ENCODE assay signal across 8 cellular contexts in the genomic region with DNA sequence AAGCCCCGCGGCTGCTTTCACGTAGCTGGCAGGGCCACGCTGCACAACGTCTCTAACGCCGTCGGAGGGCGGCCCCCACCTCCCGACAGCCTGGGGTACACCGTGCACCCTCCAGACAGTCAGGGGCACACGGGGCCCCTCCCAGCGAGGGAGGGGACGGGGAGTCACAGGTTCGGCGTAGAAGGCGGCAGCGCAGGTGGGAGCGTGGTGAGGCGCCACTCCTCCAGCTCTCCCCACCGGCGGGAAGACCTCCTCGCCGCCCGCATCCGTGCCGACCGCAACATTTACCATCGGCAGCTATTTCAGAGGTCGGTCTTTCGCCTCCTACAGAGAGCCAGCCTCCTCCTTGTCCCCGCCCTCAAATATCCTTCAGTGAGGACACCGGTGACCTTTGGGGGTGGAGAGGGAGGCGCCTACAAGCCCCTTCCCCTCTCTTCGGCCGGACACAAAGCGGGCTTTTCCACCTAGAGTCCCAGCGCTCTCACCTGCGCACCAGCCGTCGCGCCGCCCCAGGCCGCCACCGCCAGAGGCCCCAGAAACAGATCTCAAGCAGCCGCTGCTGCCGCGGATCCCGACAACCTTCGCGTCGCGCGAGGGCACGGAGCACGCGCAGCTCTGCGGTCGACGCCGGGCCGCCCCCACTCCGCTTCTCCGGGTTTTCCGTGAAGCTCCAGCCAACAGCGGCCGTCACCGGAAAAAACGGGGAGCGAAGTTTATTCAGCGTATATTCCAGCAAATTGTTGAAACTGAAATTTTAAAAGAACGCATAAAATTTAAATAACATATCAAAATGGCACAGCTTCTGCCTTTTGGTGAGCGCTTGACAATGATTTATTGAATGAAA. TPM values are rescaled to one million over a fixed set of nuclear protein-coding genes. Genes with fewer than 3 reads are reported as not detected.
DNase-seq lines count a peak whose midpoint lies in the region; ATAC-seq and TF ChIP-seq lines count a peak whose summit lies in the region.

MKKS (minus strand) TSS at position 600 of the 844 bp plus-strand sequence. CDS start 20,708 bp downstream, outside the sequence.

- CTCF ChIA-PET in PC-9 (lab: Charles Lee) = interaction anchor here (1.0 kb wide), 1 partner anchor 103 kb away, joined by 3 read pairs; no protein-coding TSS in a partner anchor

- peak within 1 kb of the TSS; percentile 90 for H3K4me3 ChIP-seq in PC-9
- peak within 1 kb of the TSS; percentile 78 to 86 (median 86) for H3K4me3 ChIP-seq in esophagus muscularis mucosa

- peak; percentile 28 for TF ChIP-seq POLR2A in esophagus muscularis mucosa (IDR thresholded peaks at IDR 0.05; ENCODE audit: low read depth)

- H3K4me1 ChIP-seq in PC-9 (replicated peaks; ENCODE audit: insufficient read depth) (no peaks in the 10 kb centered on the region; the same call in 1 of the 2 replicates), esophagus muscularis mucosa (peaks cover 33 to 51% (median 46%) of the 10 kb centered on the region in 4 donors)

- H3K4me3 Mint-ChIP-seq in naive B cell = peak within 1 kb of the TSS; percentile 91 to 100 (median 95)
- H3K4me3 Mint-ChIP-seq in stimulated activated effector memory CD8-positive, alpha-beta T cell treated with anti-CD3 and anti-CD28 coated beads, Interleukin-12 subunit alpha, Interleukin-12 subunit beta, amount 100 ng/mL, for 72 hours = peak within 1 kb of the TSS; percentile 89

- H3K27me3 Mint-ChIP-seq in naive B cell = peaks cover 0 to 4% (median 0%) of the 10 kb centered on the region in 3 donors

- H3K9me3 ChIP-seq in PC-9 (ENCODE audit: insufficient read depth, low read depth) = no peaks in the 10 kb centered on the region
- H3K9me3 ChIP-seq in esophagus muscularis mucosa = no peaks in the 10 kb centered on the region

- POLR2A ChIA-PET in PC-9 (lab: Charles Lee; ENCODE audit: unreplicated experiment) = interaction anchor here (0.6 to 1.2 kb wide), 5 partner anchors 48 to 1382 kb away, joined by 4 to 7 read pairs (median 6); no protein-coding TSS in a partner anchor

- H4K20me1 ChIP-seq in PC-9 (ENCODE audit: insufficient read depth) = no peaks in the 10 kb centered on the region

- under 1% methylated on average over 54 of the region's 73 CpGs for WGBS in esophagus muscularis mucosa

- peak within 1 kb of the TSS; percentile 83 for H3K4me2 ChIP-seq in PC-9

- no peaks in the 10 kb centered on the region for H3K36me3 ChIP-seq in PC-9 (ENCODE audit: low read depth)
- no peaks in the 10 kb centered on the region for H3K36me3 ChIP-seq in esophagus muscularis mucosa

- peak; percentile 93 for DNase-seq in DMS153 treated with DMSO at 0.1 percent for 48 hours (lab: John Stamatoyannopoulos, UW; ENCODE audit: unreplicated experiment)
- peak; percentile 71 to 89 for DNase-seq in PC-9
- peak; percentile 88 to 89 for DNase-seq in activated T-cell treated with anti-CD3 and anti-CD28 coated beads, Interleukin-2, amount 50 U/mL, for 48 hours
- peak; percentile 96 for DNase-seq in esophagus muscularis mucosa (ENCODE audit: extremely low spot score)
- DNase-seq in naive B cell = peak; percentile 84
- DNase-seq in stimulated activated effector memory CD8-positive, alpha-beta T cell treated with anti-CD3 and anti-CD28 coated beads, Interleukin-12 subunit alpha, Interleukin-12 subunit beta, amount 100 ng/mL, for 72 hours (ENCODE audit: low spot score in 2 of 2) = peak; percentile 70 to 91

- H3F3A ChIP-seq in PC-9 (ENCODE audit: insufficient read depth, low read depth) = peaks cover 9% of the 10 kb centered on the region; the same call in 1 of the 2 replicates

- H3K4me1 Mint-ChIP-seq in naive B cell = peaks cover 26 to 52% (median 47%) of the 10 kb centered on the region in 3 donors
- H3K4me1 Mint-ChIP-seq in stimulated activated effector memory CD8-positive, alpha-beta T cell treated with anti-CD3 and anti-CD28 coated beads, Interleukin-12 subunit alpha, Interleukin-12 subunit beta, amount 100 ng/mL, for 72 hours = peaks cover 31% of the 10 kb centered on the region

- H3K79me2 ChIP-seq in PC-9 (ENCODE audit: low read depth) = peaks cover 75% of the 10 kb centered on the region

- no peaks in the 10 kb centered on the region for H3K36me3 Mint-ChIP-seq in naive B cell
- H3K36me3 Mint-ChIP-seq in stimulated activated effector memory CD8-positive, alpha-beta T cell treated with anti-CD3 and anti-CD28 coated beads, Interleukin-12 subunit alpha, Interleukin-12 subunit beta, amount 100 ng/mL, for 72 hours = peaks cover 24% of the 10 kb centered on the region

- ATAC-seq in GM21576 (IDR thresholded peaks at IDR 0.05; ENCODE audit: unreplicated experiment) = peak; percentile 51
- ATAC-seq in naive B cell (ENCODE audit: low read depth in 2 of 2) = peak; percentile 75 to 76
- peak; percentile 81 for ATAC-seq in stimulated activated effector memory CD8-positive, alpha-beta T cell treated with anti-CD3 and anti-CD28 coated beads, Interleukin-12 subunit alpha, Interleukin-12 subunit beta, amount 100 ng/mL, for 72 hours

- peak within 1 kb of the TSS; percentile 87 for H2AFZ ChIP-seq in PC-9

- TSS peak; percentile 61 for BruUV-seq in PC-9 (replicated peaks; lab: Mats Ljungman, UMichigan)

- TF ChIP-seq CTCF in PC-9 (conservative IDR thresholded peaks at IDR 0.05) (no peak), esophagus muscularis mucosa (IDR thresholded peaks at IDR 0.05) (peak in 2 of 3 experiments; percentile 7 to 24)

- H3K27ac Mint-ChIP-seq in naive B cell = peak within 1 kb of the TSS; percentile 94 to 97 (median 96)
- peak within 1 kb of the TSS; percentile 97 for H3K27ac Mint-ChIP-seq in stimulated activated effector memory CD8-positive, alpha-beta T cell treated with anti-CD3 and anti-CD28 coated beads, Interleukin-12 subunit alpha, Interleukin-12 subunit beta, amount 100 ng/mL, for 72 hours

- no peak for TF ChIP-seq RAD21 in Ishikawa (IDR thresholded peaks at IDR 0.05; ENCODE audit: low read depth)

- H3K27me3 ChIP-seq in PC-9 (ENCODE audit: insufficient read depth, low read depth) (no peaks in the 10 kb centered on the region), esophagus muscularis mucosa (no peaks in the 10 kb centered on the region)

- H3K27ac ChIP-seq in PC-9 = peak within 1 kb of the TSS; percentile 96
- peak within 1 kb of the TSS; percentile 91 to 93 (median 92) for H3K27ac ChIP-seq in esophagus muscularis mucosa (replicated peaks in 1 of 4)

- TF ChIP-seq EP300 in Ishikawa (IDR thresholded peaks at IDR 0.05; ENCODE audit: borderline replicate concordance) (0 out of 2 replicates have a peak, but pooled peaks have one; percentile 26), esophagus muscularis mucosa (IDR thresholded peaks at IDR 0.05) (no peak)

- H3K9me3 Mint-ChIP-seq in naive B cell = peaks cover 0 to 3% (median 0%) of the 10 kb centered on the region in 7 donors
- H3K9me3 Mint-ChIP-seq in stimulated activated effector memory CD8-positive, alpha-beta T cell treated with anti-CD3 and anti-CD28 coated beads, Interleukin-12 subunit alpha, Interleukin-12 subunit beta, amount 100 ng/mL, for 72 hours = no peaks in the 10 kb centered on the region

- H3K9me2 ChIP-seq in PC-9 (ENCODE audit: insufficient read depth) = no peaks in the 10 kb centered on the region

- intact Hi-C loops in PC-9 (cut with micrococcal nuclease; ENCODE audit: unreplicated experiment) = loop anchor here (1.0 to 10.0 kb wide), 9 partner anchors 102 to 1461 kb away; partner anchors contain the start of gene SNAP25
- intact Hi-C loops in esophagus muscularis mucosa (cut with DNase I) = loop anchor here (10.0 kb wide), 1 partner anchor 81 kb away; no protein-coding TSS in a partner anchor

TF ChIP-seq in Ishikawa, 13 proteins besides CTCF, POLR2A, EP300 and RAD21 (continues in another document):
- TF ChIP-seq TAF1 (IDR thresholded peaks at IDR 0.05; ENCODE audit: low read depth) (no peak; the same call in none of the 2 replicates), EGR1 (IDR thresholded peaks at IDR 0.05) (no peak), CREB1 (IDR thresholded peaks at IDR 0.05; ENCODE audit: low read depth) (0 out of 2 replicates have a peak, but pooled peaks have one; percentile 43), YY1 (IDR thresholded peaks at IDR 0.05; ENCODE audit: low read depth) (no peak; the same call in 1 of the 2 replicates), FOXM1 (IDR thresholded peaks at IDR 0.05; ENCODE audit: borderline replicate concordance, low read depth) (peak; percentile 45; the same call in 1 of the 2 replicates), REST (IDR thresholded peaks at IDR 0.05; ENCODE audit: low read depth) (no peak), TEAD4 (IDR thresholded peaks at IDR 0.05) (no peak), CEBPB (IDR thresholded peaks at IDR 0.05) (no peak), USF1 (IDR thresholded peaks at IDR 0.05) (0 out of 2 replicates have a peak, but pooled peaks have one; percentile 4)

RNA-seq across cellular contexts. Expression of gene MKKS, which starts in this region (rescaled TPM):
- total RNA-seq in PC-9 (2021) (10.2 and 15.2 TPM in 2 replicates), esophagus muscularis mucosa (10 to 100 TPM; 14.1 to 19.3 (median 16.7) TPM)
- polyA plus RNA-seq in naive B cell (ENCODE audit: low read depth in 6 of 6) = 10 to 100 TPM in 5 of 6 donors, 1 to 10 TPM in 1; 8.9 to 27.3 (median 19.7) TPM

Comparison
In these comparisons a context has a peak if more than half of its experiments do, and no peak if none do; other contexts are left out.
1. Peak in every context shown above with its lines: DNase-seq, ATAC-seq, H3K4me3 ChIP-seq and H3K27ac ChIP-seq.